ENCODE assay signal across 8 cellular contexts in genomic region chr13:73984949-73985691, GRCh38.
DNase-seq lines count a peak whose midpoint lies in the region; ATAC-seq and TF ChIP-seq lines count a peak whose summit lies in the region.

No MANE protein-coding gene starts in this region.

- no peak overlapping the region for H3K4me3 ChIP-seq in suprapubic skin

- H3K27ac ChIP-seq in suprapubic skin = no peak overlapping the region

- WGBS in suprapubic skin = 90% methylated on average over 11 of the region's 11 CpGs

- no peaks in the 10 kb centered on the region for H3K9me3 ChIP-seq in suprapubic skin

- no peaks in the 10 kb centered on the region for H3K27me3 ChIP-seq in suprapubic skin

- TF ChIP-seq CTCF in suprapubic skin (IDR thresholded peaks at IDR 0.05) = no peak

- H3K4me1 ChIP-seq in suprapubic skin = no peaks in the 10 kb centered on the region

- no peaks in the 10 kb centered on the region for H3K36me3 ChIP-seq in suprapubic skin

- TF ChIP-seq POLR2A in suprapubic skin (IDR thresholded peaks at IDR 0.05) = no peak

- TF ChIP-seq EP300 in suprapubic skin (IDR thresholded peaks at IDR 0.05) = no peak

- peak; percentile 63 for DNase-seq in NCI-H1092 treated with DMSO at 0.1 percent for 48 hours (lab: John Stamatoyannopoulos, UW)
- DNase-seq in activated CD4-positive, alpha-beta T cell treated with anti-CD3 and anti-CD28 coated beads, Interleukin-2, amount 50 U/mL, for 24 hours (ENCODE audit: low read depth in 1 of 2, low spot score in 1 of 2) = peak; percentile 39 to 70
- DNase-seq in effector CD4-positive, alpha-beta T cell = peak; percentile 59
- DNase-seq in stimulated activated CD4-positive, alpha-beta T cell treated with anti-CD3 and anti-CD28 coated beads, Interleukin-4, amount 100 ng/mL, for 4 hours = peak; percentile 53 to 88
- DNase-seq in cerebellum (ENCODE audit: low spot score) = no peak
- no peak for DNase-seq in suprapubic skin (ENCODE audit: low spot score in 2 of 2)

- ATAC-seq in HG02588 (IDR thresholded peaks at IDR 0.05; ENCODE audit: unreplicated experiment) = no peak
- ATAC-seq in HG02642 (IDR thresholded peaks at IDR 0.05; ENCODE audit: poor library complexity, unreplicated experiment) = no peak

Comparison
In these comparisons a context has a peak if more than half of its experiments do, and no peak if none do; other contexts are left out.
1. DNase-seq: peak in NCI-H1092 treated with DMSO at 0.1 percent for 48 hours (single experiment), activated CD4-positive, alpha-beta T cell treated with anti-CD3 and anti-CD28 coated beads, Interleukin-2, amount 50 U/mL, for 24 hours (2 of 2), effector CD4-positive, alpha-beta T cell (single experiment) and stimulated activated CD4-positive, alpha-beta T cell treated with anti-CD3 and anti-CD28 coated beads, Interleukin-4, amount 100 ng/mL, for 4 hours (2 of 2); none in cerebellum (single experiment) and suprapubic skin (0 of 2).